10 cellular contexts compared by ENCODE assay signal in genomic region chr6:118485601-118486550, GRCh38.
A peak's percentile ranks its signal among the peaks of the same experiment; 100 is the strongest.
DNase-seq lines count a peak whose midpoint lies in the region; ATAC-seq, FAIRE-seq and TF ChIP-seq lines count a peak whose summit lies in the region.
"Had no signal": no experiment of that assay in that cellular context is flagged by ENCODE, and none has a peak within 500 bp of the region (broad histone marks: within the 10 kb centered on the region; RNA-seq: fewer than 3 reads in every experiment).

No MANE protein-coding gene starts in this region.

- FAIRE-seq in HepG2 (lab: Jason Lieb, UNC), result no peak

- BruUV-seq in HepG2 (replicated peaks; lab: Mats Ljungman, UMichigan), result no TSS peak

- H3K4me2 ChIP-seq in HepG2 (ENCODE audit: low read depth, low read length) (no peak overlapping the region), OCI-LY3 (ENCODE audit: low read length) (peak overlapping the region; percentile 31)

- H3K9me3 ChIP-seq in HepG2 (ENCODE audit: low read length), result peaks cover 31% of the 10 kb centered on the region
- H3K9me3 ChIP-seq in right lobe of liver, result peaks cover 0 to 4% (median 0%) of the 10 kb centered on the region in 4 donors
- peaks cover 21% of the 10 kb centered on the region; the same call in 1 of the 2 replicates for H3K9me3 ChIP-seq in OCI-LY3 (ENCODE audit: insufficient read depth, low read length)
- peaks cover 0 to 25% of the 10 kb centered on the region in 2 donors for H3K9me3 ChIP-seq in right atrium auricular region

- 50% methylated on average over 2 of the region's 2 CpGs for WGBS in HepG2 (ENCODE audit: low lambda C conversion rate)
- 73% methylated on average over 2 of the region's 2 CpGs for WGBS in right lobe of liver (ENCODE audit: insufficient coverage, low coverage, low lambda C conversion rate, missing lambda C conversion rate)

- H3K79me2 ChIP-seq in HepG2 (ENCODE audit: insufficient read depth, low read length), result no peaks in the 10 kb centered on the region
- H3K79me2 ChIP-seq in OCI-LY3 (ENCODE audit: low read length), result no peaks in the 10 kb centered on the region

- H3K4me1 ChIP-seq in HepG2 (ENCODE audit: insufficient read depth, low read length) (no peaks in the 10 kb centered on the region), right lobe of liver (no peaks in the 10 kb centered on the region), OCI-LY3 (ENCODE audit: low read length) (peaks cover 24% of the 10 kb centered on the region), right atrium auricular region (no peaks in the 10 kb centered on the region)

- POLR2A ChIA-PET in HepG2 (lab: Yijun Ruan, JAX), result no interaction called here

- CTCF ChIA-PET in HepG2 (lab: Yijun Ruan, JAX; ENCODE audit: low intra/inter-chr PET ratio, low total read pairs), result no interaction called here

- no peaks in the 10 kb centered on the region for H4K20me1 ChIP-seq in HepG2 (ENCODE audit: insufficient read depth, low read length)
- H4K20me1 ChIP-seq in OCI-LY3 (ENCODE audit: insufficient read depth, low read length), result no peaks in the 10 kb centered on the region

- H3K27me3 ChIP-seq in HepG2 (ENCODE audit: control insufficient read depth in 1 of 2, insufficient read depth in 2 of 2, low read length in 2 of 2) (no peaks in the 10 kb centered on the region), right lobe of liver (no peaks in the 10 kb centered on the region), OCI-LY3 (ENCODE audit: low read depth, low read length) (no peaks in the 10 kb centered on the region), right atrium auricular region (no peaks in the 10 kb centered on the region)

- H3K9ac ChIP-seq in HepG2 (ENCODE audit: insufficient read depth, low read depth, low read length) (no peak overlapping the region), OCI-LY3 (ENCODE audit: low read length) (no peak overlapping the region)

- ATAC-seq in HepG2 (no peak), right lobe of liver (no peak), HG02798 (IDR thresholded peaks at IDR 0.05; ENCODE audit: poor library complexity, unreplicated experiment) (peak; percentile 98)

- TF ChIP-seq POLR2A in HepG2 (IDR thresholded peaks at IDR 0.05; ENCODE audit: insufficient read depth in 1 of 2, low read depth in 2 of 2, low read length in 2 of 2), result no peak
- TF ChIP-seq POLR2A in right lobe of liver (IDR thresholded peaks at IDR 0.05), result no peak

- intact Hi-C loops in HepG2 (cut with micrococcal nuclease; ENCODE audit: unreplicated experiment) (no loop called here), right lobe of liver (cut with DNase I) (no loop called here)

- in situ Hi-C loops in HepG2 (cut with HindIII; ENCODE audit: extremely low pct_ligation_motif_present, low pct_unique_long_range_greater_than_20kb), result no loop called here

- TF ChIP-seq CTCF in HepG2 (CRISPR knock-in tag; IDR thresholded peaks at IDR 0.05), result no peak
- no peak for TF ChIP-seq CTCF in right lobe of liver (IDR thresholded peaks at IDR 0.05)
- no peak for TF ChIP-seq CTCF in OCI-LY3 (IDR thresholded peaks at IDR 0.05; ENCODE audit: low read depth, low read length)
- no peak for TF ChIP-seq CTCF in right atrium auricular region (IDR thresholded peaks at IDR 0.05)

- no peak for TF ChIP-seq RAD21 in HepG2 (CRISPR knock-in tag; IDR thresholded peaks at IDR 0.05)

- H2AFZ ChIP-seq in HepG2 (ENCODE audit: low read length) (no peak overlapping the region), OCI-LY3 (ENCODE audit: low read depth, low read length) (no peak overlapping the region)

- no peak for DNase-seq in HepG2 (ENCODE audit: low spot score)
- DNase-seq in right lobe of liver, result no peak
- DNase-seq in right atrium auricular region (ENCODE audit: low spot score), result no peak
- no peak for DNase-seq in SHP77 (lab: John Stamatoyannopoulos, UW)
- DNase-seq in NCI-H1092 treated with DMSO at 0.1 percent for 48 hours (lab: John Stamatoyannopoulos, UW), result no peak
- DNase-seq: GOT3, NCI-H2171 treated with DMSO at 0.1 percent for 48 hours had no signal

- TF ChIP-seq EP300 in HepG2 (IDR thresholded peaks at IDR 0.05; ENCODE audit: low read depth in 2 of 2, low read length in 2 of 2) (no peak), HepG2 (CRISPR knock-in tag; IDR thresholded peaks at IDR 0.05; ENCODE audit: borderline replicate concordance) (no peak)

- H3K4me3 ChIP-seq in HepG2 (replicated peaks in 1 of 3; ENCODE audit: insufficient read depth in 1 of 3, low read depth in 2 of 3, low read length in 3 of 3), result no peak overlapping the region
- no peak overlapping the region for H3K4me3 ChIP-seq in right lobe of liver
- H3K4me3 ChIP-seq in OCI-LY3 (ENCODE audit: low read length), result no peak overlapping the region
- H3K4me3 ChIP-seq in right atrium auricular region, result no peak overlapping the region

- no peaks in the 10 kb centered on the region for H3K36me3 ChIP-seq in HepG2 (replicated peaks in 1 of 2; ENCODE audit: control insufficient read depth in 1 of 2, insufficient read depth in 2 of 2, low read length in 2 of 2)
- no peaks in the 10 kb centered on the region for H3K36me3 ChIP-seq in right lobe of liver
- peaks cover 46% of the 10 kb centered on the region for H3K36me3 ChIP-seq in OCI-LY3 (replicated peaks; ENCODE audit: low read depth, low read length)
- H3K36me3 ChIP-seq in right atrium auricular region, result peaks cover 34% of the 10 kb centered on the region

- H3K27ac ChIP-seq in HepG2 (ENCODE audit: extremely low read length, insufficient read depth, low read length) (no peak overlapping the region), right lobe of liver (no peak overlapping the region), OCI-LY3 (ENCODE audit: low read length) (0 out of 2 replicates have a peak overlapping the region, but pooled peaks have one; percentile 12), temporal lobe (ENCODE audit: low read depth, low read length) (peak overlapping the region; percentile 94), right atrium auricular region (no peak overlapping the region)

TF ChIP-seq in HepG2, 621 proteins besides CTCF, POLR2A, EP300 and RAD21:
- TF ChIP-seq TFE3 (CRISPR knock-in tag; IDR thresholded peaks at IDR 0.05) (no peak), CEBPB (IDR thresholded peaks at IDR 0.05; ENCODE audit: borderline replicate concordance, low read depth, low read length) (peak; percentile 89), ATF7 (IDR thresholded peaks at IDR 0.05) (peak; percentile 31; the same call in 1 of the 2 replicates), ATF7 (CRISPR knock-in tag; IDR thresholded peaks at IDR 0.05) (no peak), FLYWCH1 (CRISPR knock-in tag; IDR thresholded peaks at IDR 0.05) (no peak)

Comparison
In these comparisons a context has a peak if more than half of its experiments do, and no peak if none do; other contexts are left out.
1. H3K27ac ChIP-seq: peak in OCI-LY3 (single experiment) and temporal lobe (single experiment); none in HepG2 (single experiment), right lobe of liver (0 of 3) and right atrium auricular region (0 of 2).